In genomic region chr6:123316733-123317323, GRCh38 we compare ENCODE assay signal across 9 cellular contexts.
A peak's percentile ranks its signal among the peaks of the same experiment; 100 is the strongest.
DNase-seq lines count a peak whose midpoint lies in the region; ATAC-seq, FAIRE-seq and TF ChIP-seq lines count a peak whose summit lies in the region.
"Had no signal": no experiment of that assay in that cellular context is flagged by ENCODE, and none has a peak within 500 bp of the region (broad histone marks: within the 10 kb centered on the region; RNA-seq: fewer than 3 reads in every experiment).

No MANE protein-coding gene starts in this region.

- no peaks in the 10 kb centered on the region for H3K9me3 Mint-ChIP-seq in activated naive CD4-positive, alpha-beta T cell treated with anti-CD3 and anti-CD28 coated beads for 36 hours
- H3K9me3 Mint-ChIP-seq in activated naive CD4-positive, alpha-beta T cell treated with anti-CD3 and anti-CD28 coated beads, Interleukin-2, amount 10 ng/mL, durations not matched to agents 7 days and 5 days: no peaks in the 10 kb centered on the region

- H3K36me3 Mint-ChIP-seq in T-helper 17 cell (ENCODE audit: low read depth): no peaks in the 10 kb centered on the region
- no peaks in the 10 kb centered on the region for H3K36me3 Mint-ChIP-seq in activated naive CD4-positive, alpha-beta T cell treated with anti-CD3 and anti-CD28 coated beads for 36 hours (ENCODE audit: low read depth)
- no peaks in the 10 kb centered on the region for H3K36me3 Mint-ChIP-seq in activated naive CD4-positive, alpha-beta T cell treated with anti-CD3 and anti-CD28 coated beads, Interleukin-2, amount 10 ng/mL, durations not matched to agents 7 days and 5 days
- H3K36me3 Mint-ChIP-seq: CD4-positive, CD25-positive, alpha-beta regulatory T cell had no signal

- H3K27ac Mint-ChIP-seq in T-helper 17 cell: no peak overlapping the region
- H3K27ac Mint-ChIP-seq in activated naive CD4-positive, alpha-beta T cell treated with anti-CD3 and anti-CD28 coated beads for 36 hours: no peak overlapping the region
- H3K27ac Mint-ChIP-seq in activated naive CD4-positive, alpha-beta T cell treated with anti-CD3 and anti-CD28 coated beads, Interleukin-2, amount 10 ng/mL, durations not matched to agents 7 days and 5 days: no peak overlapping the region
- H3K27ac Mint-ChIP-seq: CD4-positive, CD25-positive, alpha-beta regulatory T cell had no signal

- H3K27me3 ChIP-seq in dorsolateral prefrontal cortex: no peaks in the 10 kb centered on the region
- no peaks in the 10 kb centered on the region for H3K27me3 ChIP-seq in small intestine (ENCODE audit: control insufficient read depth in 2 of 2, insufficient read depth in 2 of 2, low read length in 2 of 2)

- ATAC-seq in T-helper 17 cell: no peak

- CTCF ChIA-PET in activated naive CD4-positive, alpha-beta T cell treated with anti-CD3 and anti-CD28 coated beads for 36 hours (lab: Charles Lee): interaction anchor here (0.5 to 1.0 kb wide), 2 partner anchors 573 to 897 kb away, joined by 3 read pairs; no protein-coding TSS in a partner anchor
- CTCF ChIA-PET in activated naive CD4-positive, alpha-beta T cell treated with anti-CD3 and anti-CD28 coated beads, Interleukin-2, amount 10 ng/mL, durations not matched to agents 7 days and 5 days (lab: Charles Lee): interaction anchor here (1.9 to 2.3 kb wide), 2 partner anchors 447 to 478 kb away, joined by 6 to 7 read pairs; no protein-coding TSS in a partner anchor

- no peaks in the 10 kb centered on the region for H3K36me3 ChIP-seq in small intestine (ENCODE audit: control insufficient read depth in 2 of 2, insufficient read depth in 2 of 2, low read length in 2 of 2)

- H3K4me1 Mint-ChIP-seq in T-helper 17 cell: no peaks in the 10 kb centered on the region
- H3K4me1 Mint-ChIP-seq in activated naive CD4-positive, alpha-beta T cell treated with anti-CD3 and anti-CD28 coated beads for 36 hours (ENCODE audit: low read depth): no peaks in the 10 kb centered on the region
- no peaks in the 10 kb centered on the region for H3K4me1 Mint-ChIP-seq in activated naive CD4-positive, alpha-beta T cell treated with anti-CD3 and anti-CD28 coated beads, Interleukin-2, amount 10 ng/mL, durations not matched to agents 7 days and 5 days
- H3K4me1 Mint-ChIP-seq: CD4-positive, CD25-positive, alpha-beta regulatory T cell had no signal

- H3K27me3 Mint-ChIP-seq in T-helper 17 cell: no peaks in the 10 kb centered on the region
- H3K27me3 Mint-ChIP-seq in activated naive CD4-positive, alpha-beta T cell treated with anti-CD3 and anti-CD28 coated beads for 36 hours (ENCODE audit: low read depth): peaks cover 2% of the 10 kb centered on the region
- no peaks in the 10 kb centered on the region for H3K27me3 Mint-ChIP-seq in activated naive CD4-positive, alpha-beta T cell treated with anti-CD3 and anti-CD28 coated beads, Interleukin-2, amount 10 ng/mL, durations not matched to agents 7 days and 5 days
- H3K27me3 Mint-ChIP-seq: CD4-positive, CD25-positive, alpha-beta regulatory T cell had no signal

- DNase-seq in NCI-H2107 treated with DMSO at 0.1 percent for 48 hours (lab: John Stamatoyannopoulos, UW; ENCODE audit: unreplicated experiment): peak; percentile 50
- no peak for DNase-seq in NCI-H2107 (lab: John Stamatoyannopoulos, UW)
- peak; percentile 43 for DNase-seq in NCI-H345 (lab: John Stamatoyannopoulos, UW)
- DNase-seq in dorsolateral prefrontal cortex: no peak
- DNase-seq in small intestine: peak; percentile 17
- no peak for DNase-seq in T-helper 17 cell
- no peak for DNase-seq in activated naive CD4-positive, alpha-beta T cell treated with anti-CD3 and anti-CD28 coated beads for 36 hours
- DNase-seq in activated naive CD4-positive, alpha-beta T cell treated with anti-CD3 and anti-CD28 coated beads, Interleukin-2, amount 10 ng/mL, durations not matched to agents 7 days and 5 days: no peak

- peak; percentile 57 to 95 (median 78) for TF ChIP-seq CTCF in dorsolateral prefrontal cortex (IDR thresholded peaks at IDR 0.05 in 54 of 56, conservative IDR thresholded peaks at IDR 0.05 in 2 of 56; ENCODE audit: low read depth in 1 of 56, partially characterized antibody in 56 of 56)

- FAIRE-seq in small intestine (lab: Jason Lieb, UNC): peak; percentile 92

- WGBS in small intestine, 3 donors: 0 to 6% (median 2%) methylated on average over 2 of the region's 2 CpGs

- no peak overlapping the region for H3K4me3 ChIP-seq in dorsolateral prefrontal cortex
- H3K4me3 ChIP-seq in small intestine (ENCODE audit: low read depth in 1 of 2, low read length in 2 of 2): no peak overlapping the region

- H3K9me3 ChIP-seq in small intestine (ENCODE audit: control insufficient read depth, low read depth) (no peaks in the 10 kb centered on the region), T-helper 17 cell (ENCODE audit: control insufficient read depth, low read length, poor library complexity, severe bottlenecking) (no peaks in the 10 kb centered on the region)

- H3K4me3 Mint-ChIP-seq in T-helper 17 cell: no peak overlapping the region
- no peak overlapping the region for H3K4me3 Mint-ChIP-seq in activated naive CD4-positive, alpha-beta T cell treated with anti-CD3 and anti-CD28 coated beads for 36 hours
- no peak overlapping the region for H3K4me3 Mint-ChIP-seq in activated naive CD4-positive, alpha-beta T cell treated with anti-CD3 and anti-CD28 coated beads, Interleukin-2, amount 10 ng/mL, durations not matched to agents 7 days and 5 days
- H3K4me3 Mint-ChIP-seq: CD4-positive, CD25-positive, alpha-beta regulatory T cell had no signal

- H3K4me1 ChIP-seq in small intestine (ENCODE audit: control insufficient read depth in 2 of 2, insufficient read depth in 1 of 2, low read depth in 1 of 2, low read length in 1 of 2): no peaks in the 10 kb centered on the region

- H3K27ac ChIP-seq in dorsolateral prefrontal cortex (no peak overlapping the region), small intestine (ENCODE audit: low read depth in 1 of 2, low read length in 1 of 2) (no peak overlapping the region)

- intact Hi-C loops in dorsolateral prefrontal cortex (cut with DNase I): loop anchor here in 1 of 2 donors (5.0 kb wide), 1 partner anchor 590 kb away; no protein-coding TSS in a partner anchor
- intact Hi-C loops in activated naive CD4-positive, alpha-beta T cell treated with anti-CD3 and anti-CD28 coated beads for 36 hours (cut with micrococcal nuclease): loop anchor here (1.0 to 10.0 kb wide), 4 partner anchors 372 to 825 kb away; no protein-coding TSS in a partner anchor

Comparison
In these comparisons a context has a peak if more than half of its experiments do, and no peak if none do; other contexts are left out.
1. DNase-seq: peak in NCI-H2107 treated with DMSO at 0.1 percent for 48 hours (single experiment), NCI-H345 (single experiment) and small intestine (single experiment); none in NCI-H2107 (single experiment), dorsolateral prefrontal cortex (0 of 10), T-helper 17 cell (0 of 3), activated naive CD4-positive, alpha-beta T cell treated with anti-CD3 and anti-CD28 coated beads for 36 hours (single experiment) and activated naive CD4-positive, alpha-beta T cell treated with anti-CD3 and anti-CD28 coated beads, Interleukin-2, amount 10 ng/mL, durations not matched to agents 7 days and 5 days (single experiment).